ENCODE assay signal across 2 cellular contexts in genomic region chr1:62433861-62434611, GRCh38.
TF ChIP-seq lines count a peak whose summit lies in the region.

No MANE protein-coding gene starts in this region.

TF ChIP-seq in HCT116, 20 proteins besides CTCF, POLR2A, EP300 and RAD21 (continued from another document):
- TF ChIP-seq ZBTB33 (IDR thresholded peaks at IDR 0.05; ENCODE audit: extremely low read depth, insufficient replicate concordance, low read length) (no peak), MAX (IDR thresholded peaks at IDR 0.05) (no peak), ATF3 (IDR thresholded peaks at IDR 0.05) (no peak), POLR2AphosphoS5 (IDR thresholded peaks at IDR 0.05; ENCODE audit: low read depth, low read length) (no peak), TCF7L2 (IDR thresholded peaks at IDR 0.05; ENCODE audit: borderline replicate concordance, extremely low read depth, insufficient read depth, insufficient read length) (no peak)

TF ChIP-seq in WTC11, 78 proteins besides CTCF, POLR2A, EP300 and RAD21 (continued from another document):
- no peak for TF ChIP-seq AFF4 (CRISPR knock-in tag; IDR thresholded peaks at IDR 0.05; ENCODE audit: borderline replicate concordance)
- no peak for TF ChIP-seq USF1 (CRISPR knock-in tag; IDR thresholded peaks at IDR 0.05)
- no peak for TF ChIP-seq PRDM15 (CRISPR knock-in tag; IDR thresholded peaks at IDR 0.05)
- no peak for TF ChIP-seq ARID4B (CRISPR knock-in tag; IDR thresholded peaks at IDR 0.05; ENCODE audit: borderline replicate concordance)
- TF ChIP-seq GRHL2 (CRISPR knock-in tag; IDR thresholded peaks at IDR 0.05; ENCODE audit: insufficient replicate concordance, severe bottlenecking) = no peak
- no peak for TF ChIP-seq FOXP4 (CRISPR knock-in tag; IDR thresholded peaks at IDR 0.05)
- no peak for TF ChIP-seq TEAD4 (CRISPR knock-in tag; IDR thresholded peaks at IDR 0.05)
- TF ChIP-seq HMGA2 (CRISPR knock-in tag; IDR thresholded peaks at IDR 0.05) = no peak
- no peak for TF ChIP-seq KAT7 (CRISPR knock-in tag; IDR thresholded peaks at IDR 0.05; ENCODE audit: borderline replicate concordance)
- TF ChIP-seq ZNF416 (CRISPR knock-in tag; IDR thresholded peaks at IDR 0.05) = no peak
- TF ChIP-seq ZNF263 (CRISPR knock-in tag; IDR thresholded peaks at IDR 0.05; ENCODE audit: low read depth) = no peak
- TF ChIP-seq FOXP1 (CRISPR knock-in tag; IDR thresholded peaks at IDR 0.05; ENCODE audit: borderline replicate concordance) = no peak
- no peak for TF ChIP-seq FOXK1 (CRISPR knock-in tag; IDR thresholded peaks at IDR 0.05)
